In the genomic region with DNA sequence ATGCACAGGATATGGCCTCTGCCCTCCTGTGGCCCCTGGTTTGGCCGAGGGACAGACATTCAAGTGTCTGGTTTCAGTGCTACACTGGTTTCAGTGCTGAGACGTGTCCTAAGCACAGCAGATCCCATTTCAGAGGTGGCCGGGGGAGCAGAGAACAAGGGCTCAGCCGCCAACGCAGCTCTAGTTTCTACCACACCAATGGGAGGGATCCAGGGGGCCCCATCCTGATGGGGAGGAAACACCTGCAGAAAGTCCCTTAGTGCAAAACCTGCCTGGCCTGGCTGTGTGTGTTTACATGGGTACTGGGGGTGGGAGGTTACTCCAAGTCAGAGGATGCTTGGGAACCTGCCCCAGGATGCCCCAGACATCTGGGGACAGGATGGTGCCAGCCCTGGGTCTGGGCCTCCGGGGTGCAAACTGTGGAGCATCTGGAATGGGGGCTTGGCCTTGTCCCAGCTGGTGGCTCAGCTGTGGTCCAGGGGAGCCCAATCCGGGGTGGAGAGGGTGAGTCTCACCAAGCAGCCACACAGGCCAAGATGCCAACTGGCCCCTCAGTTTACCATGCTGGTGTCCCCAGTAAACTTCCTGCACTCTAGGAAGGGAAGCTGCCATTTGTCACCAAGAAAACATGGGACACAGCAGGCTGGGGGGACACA, we compare ENCODE assay signal across 8 cellular contexts. TPM values are rescaled to one million over a fixed set of nuclear protein-coding genes. Genes with fewer than 3 reads are reported as not detected.
A peak's percentile ranks its signal among the peaks of the same experiment; 100 is the strongest.
DNase-seq lines count a peak whose midpoint lies in the region; ATAC-seq and TF ChIP-seq lines count a peak whose summit lies in the region.
"Not testable (repeated sequence)": the region's sequence is repeated elsewhere in the genome, so short reads cannot be mapped to it uniquely, and the experiment has no call there.

No MANE protein-coding gene starts in this region.

- not testable (repeated sequence) for DNase-seq in Calu3
- peak; percentile 69 for DNase-seq in Jurkat, Clone E6-1 (ENCODE audit: low read depth, low spot score)
- peak; percentile 72 for DNase-seq in activated CD4-positive, alpha-beta memory T cell treated with anti-CD3 and anti-CD28 coated beads for 36 hours
- peak; percentile 55 for DNase-seq in endodermal cell
- peak; percentile 55 for DNase-seq in stimulated activated CD4-positive, alpha-beta T cell treated with anti-CD3 and anti-CD28 coated beads, Interleukin-15, amount 100 ng/mL, for 24 hours

- not testable (repeated sequence) for H3K9ac ChIP-seq in endodermal cell (ENCODE audit: extremely low read depth, low read length, poor library complexity, severe bottlenecking)

- H3K27ac Mint-ChIP-seq in Calu3 (ENCODE audit: unreplicated experiment) (peak overlapping the region; percentile 66), endodermal cell (peak overlapping the region; percentile 21)
- peak overlapping the region; percentile 60 for H3K27ac Mint-ChIP-seq in activated CD4-positive, alpha-beta memory T cell treated with anti-CD3 and anti-CD28 coated beads for 36 hours

- POLR2A ChIA-PET in activated CD4-positive, alpha-beta memory T cell treated with anti-CD3 and anti-CD28 coated beads for 36 hours (lab: Charles Lee), result not testable (repeated sequence)

- peak; percentile 60 for ATAC-seq in GM18907 (IDR thresholded peaks at IDR 0.05; ENCODE audit: unreplicated experiment)
- ATAC-seq in GM21528 (IDR thresholded peaks at IDR 0.05; ENCODE audit: low FRiP score, unreplicated experiment), result peak; percentile 64
- ATAC-seq in HG02970 (IDR thresholded peaks at IDR 0.05; ENCODE audit: low FRiP score, unreplicated experiment), result peak; percentile 47

- TF ChIP-seq CTCF in Calu3 (IDR thresholded peaks at IDR 0.05; ENCODE audit: unreplicated experiment); endodermal cell (conservative IDR thresholded peaks at IDR 0.05): not testable (repeated sequence)

- H3K4me3 ChIP-seq in Jurkat, Clone E6-1 (ENCODE audit: low read length); endodermal cell (ENCODE audit: low read length): not testable (repeated sequence)

- not testable (repeated sequence) for H3K9me3 ChIP-seq in endodermal cell (ENCODE audit: control insufficient read depth, low read length)

- CTCF ChIA-PET in Calu3 (lab: Charles Lee), result interaction anchor here (0.6 to 1.9 kb wide), 2 partner anchors 10 to 16 kb away, joined by 3 to 10 read pairs; no protein-coding TSS in a partner anchor
- CTCF ChIA-PET in activated CD4-positive, alpha-beta memory T cell treated with anti-CD3 and anti-CD28 coated beads for 36 hours (lab: Charles Lee), result interaction anchor here (0.8 to 1.4 kb wide), 2 partner anchors 13 to 14 kb away, joined by 3 to 4 read pairs; no protein-coding TSS in a partner anchor

- H3K36me3 ChIP-seq in endodermal cell (ENCODE audit: control insufficient read depth, insufficient read depth, low read length), result not testable (repeated sequence)

- not testable (repeated sequence) for H3K27ac ChIP-seq in endodermal cell (ENCODE audit: low read depth, low read length)

- not testable (repeated sequence) for BruUV-seq in Calu3 (replicated peaks; lab: Mats Ljungman, UMichigan)

- WGBS in endodermal cell (ENCODE audit: insufficient coverage in 1 of 2, insufficient read length in 1 of 2), 2 experiments, result 94 to 95% methylated on average over 5 to 7 of the region's 7 CpGs

- not testable (repeated sequence) for H3K27me3 Mint-ChIP-seq in Calu3 (ENCODE audit: unreplicated experiment); activated CD4-positive, alpha-beta memory T cell treated with anti-CD3 and anti-CD28 coated beads for 36 hours; endodermal cell (ENCODE audit: insufficient read depth)

- intact Hi-C loops in Calu3 (cut with micrococcal nuclease; ENCODE audit: unreplicated experiment); activated CD4-positive, alpha-beta memory T cell treated with anti-CD3 and anti-CD28 coated beads for 36 hours (cut with micrococcal nuclease): not testable (repeated sequence)

- peaks cover 54% of the 10 kb centered on the region for H3K4me1 Mint-ChIP-seq in Calu3 (ENCODE audit: low read depth, unreplicated experiment)
- H3K4me1 Mint-ChIP-seq in activated CD4-positive, alpha-beta memory T cell treated with anti-CD3 and anti-CD28 coated beads for 36 hours (ENCODE audit: low read depth), result peaks cover 24% of the 10 kb centered on the region
- H3K4me1 Mint-ChIP-seq in endodermal cell, result peaks cover 19% of the 10 kb centered on the region

- not testable (repeated sequence) for H3K4me1 ChIP-seq in endodermal cell (ENCODE audit: control insufficient read depth, insufficient read depth, low read length)

- peak overlapping the region; percentile 34 for H3K4me3 Mint-ChIP-seq in Calu3 (ENCODE audit: low read depth, unreplicated experiment)
- not testable (repeated sequence) for H3K4me3 Mint-ChIP-seq in activated CD4-positive, alpha-beta memory T cell treated with anti-CD3 and anti-CD28 coated beads for 36 hours; endodermal cell

- not testable (repeated sequence) for H3K27me3 ChIP-seq in endodermal cell (ENCODE audit: control insufficient read depth, insufficient read depth, low read length, poor library complexity, severe bottlenecking)

- peaks cover 76% of the 10 kb centered on the region for H3K36me3 Mint-ChIP-seq in Calu3 (ENCODE audit: insufficient read depth, unreplicated experiment)
- H3K36me3 Mint-ChIP-seq in activated CD4-positive, alpha-beta memory T cell treated with anti-CD3 and anti-CD28 coated beads for 36 hours; endodermal cell (ENCODE audit: low read depth): not testable (repeated sequence)

- not testable (repeated sequence) for H3K9me3 Mint-ChIP-seq in Calu3 (ENCODE audit: low read depth, unreplicated experiment); activated CD4-positive, alpha-beta memory T cell treated with anti-CD3 and anti-CD28 coated beads for 36 hours; endodermal cell

RNA-seq across cellular contexts. Expression of a gene that starts 8.3 kb away (rescaled TPM):
- total RNA-seq in Calu3 (2022) (104 and 125 TPM in 2 replicates), endodermal cell (10 to 100 TPM; 16.4 to 20.6 TPM)
- 35.7 TPM for polyA plus RNA-seq in Jurkat, Clone E6-1 (2012; ENCODE audit: insufficient read depth, insufficient read length)
- 10 to 100 TPM; 41.7 to 44.3 TPM for total RNA-seq in activated CD4-positive, alpha-beta memory T cell treated with anti-CD3 and anti-CD28 coated beads for 36 hours
- 2.5 TPM for polyA plus RNA-seq in endodermal cell (2013, experiment 1 of 2)
- polyA plus RNA-seq in endodermal cell (2013, experiment 2 of 2), result 3.8 TPM

RNA-seq across cellular contexts. Expression of a gene that starts 49.5 kb away (rescaled TPM):
- total RNA-seq in Calu3 (2022), result 82.4 and 107 TPM in 2 replicates
- polyA plus RNA-seq in Jurkat, Clone E6-1 (2012; ENCODE audit: insufficient read depth, insufficient read length), result 21.0 TPM
- 10 to 100 TPM; 21.3 to 22.1 TPM for total RNA-seq in activated CD4-positive, alpha-beta memory T cell treated with anti-CD3 and anti-CD28 coated beads for 36 hours
- total RNA-seq in endodermal cell, result 10 to 100 TPM; 18.4 to 29.8 TPM
- 6.3 TPM for polyA plus RNA-seq in endodermal cell (2013, experiment 1 of 2)
- polyA plus RNA-seq in endodermal cell (2013, experiment 2 of 2), result 6.8 TPM
